In the genomic region with DNA sequence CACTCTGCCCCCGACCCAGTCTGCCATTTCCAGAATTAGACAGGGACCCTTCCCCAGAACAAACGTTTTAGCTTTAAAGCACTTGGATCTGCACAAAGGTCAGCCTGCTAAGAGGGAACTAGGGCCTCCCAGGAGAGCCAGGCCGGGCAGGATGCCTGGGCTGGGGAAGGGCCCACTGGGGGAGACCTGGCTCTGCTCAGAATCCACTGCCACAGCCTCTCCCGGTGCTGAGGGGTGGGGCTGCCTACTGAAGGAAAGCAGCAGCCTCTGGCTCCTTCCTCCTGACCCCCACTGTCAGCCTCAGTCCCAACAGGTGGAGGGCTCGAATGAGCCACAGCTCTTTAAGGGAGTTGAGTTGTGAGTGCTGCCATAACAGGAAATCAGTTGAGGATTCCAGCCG, we compare ENCODE assay signal across 18 cellular contexts. TPM values are rescaled to one million over a fixed set of nuclear protein-coding genes. Genes with fewer than 3 reads are reported as not detected.
DNase-seq lines count a peak whose midpoint lies in the region; ATAC-seq, FAIRE-seq and TF ChIP-seq lines count a peak whose summit lies in the region.
"Had no signal": no experiment of that assay in that cellular context is flagged by ENCODE, and none has a peak within 500 bp of the region (broad histone marks: within the 10 kb centered on the region; RNA-seq: fewer than 3 reads in every experiment).

No MANE protein-coding gene starts in this region.

- H3K27ac ChIP-seq in astrocyte (ENCODE audit: low read depth, low read length), result no peak overlapping the region
- peak overlapping the region; percentile 78 for H3K27ac ChIP-seq in subcutaneous abdominal adipose tissue (ENCODE audit: low read depth, low read length)
- H3K27ac ChIP-seq: coronary artery, epithelial cell of prostate had no signal

- ATAC-seq in GM21447 (IDR thresholded peaks at IDR 0.05; ENCODE audit: unreplicated experiment), result no peak
- ATAC-seq: mucosa of descending colon; stimulated activated naive CD8-positive, alpha-beta T cell treated with anti-CD3 and anti-CD28 coated beads, Interleukin-15, amount 100 ng/mL, for 72 hours had no signal

- no peaks in the 10 kb centered on the region for H3K9me3 Mint-ChIP-seq in astrocyte (ENCODE audit: unreplicated experiment)
- H3K9me3 Mint-ChIP-seq in immature natural killer cell, result no peaks in the 10 kb centered on the region
- H3K9me3 Mint-ChIP-seq in mesothelial cell of epicardium, result no peaks in the 10 kb centered on the region
- H3K9me3 Mint-ChIP-seq: activated CD4-positive, alpha-beta memory T cell treated with anti-CD3 and anti-CD28 coated beads, Interleukin-2, amount 10 ng/mL, durations not matched to agents 7 days and 5 days; activated T-helper 1 cell treated with anti-CD3 and anti-CD28 coated beads, Interleukin-12 subunit alpha, Interleukin-12 subunit beta, Interleukin-2, Interleukin-4 antibody, amounts not matched to agents 30 ng/mL and 10 ng/mL and 1 ng/mL, durations not matched to agents 14 hours and 24 hours and 36 hours; stimulated activated naive CD8-positive, alpha-beta T cell treated with anti-CD3 and anti-CD28 coated beads, Interleukin-15, amount 100 ng/mL, for 72 hours had no signal

- no peaks in the 10 kb centered on the region for H3K79me2 ChIP-seq in astrocyte (ENCODE audit: insufficient read depth, low read length)

- H3K4me1 ChIP-seq in astrocyte (ENCODE audit: insufficient read depth, low read length), result peaks cover 8% of the 10 kb centered on the region
- peaks cover 4 to 69% (median 58%) of the 10 kb centered on the region in 5 donors for H3K4me1 ChIP-seq in subcutaneous abdominal adipose tissue (ENCODE audit: control insufficient read depth in 5 of 5, insufficient read depth in 5 of 5, low read length in 5 of 5)

- H3K27ac Mint-ChIP-seq in astrocyte (ENCODE audit: unreplicated experiment) (no peak overlapping the region), immature natural killer cell (no peak overlapping the region), mesothelial cell of epicardium (no peak overlapping the region)
- H3K27ac Mint-ChIP-seq: activated CD4-positive, alpha-beta memory T cell treated with anti-CD3 and anti-CD28 coated beads, Interleukin-2, amount 10 ng/mL, durations not matched to agents 7 days and 5 days; activated T-helper 1 cell treated with anti-CD3 and anti-CD28 coated beads, Interleukin-12 subunit alpha, Interleukin-12 subunit beta, Interleukin-2, Interleukin-4 antibody, amounts not matched to agents 30 ng/mL and 10 ng/mL and 1 ng/mL, durations not matched to agents 14 hours and 24 hours and 36 hours; CD14-positive monocyte; stimulated activated naive CD8-positive, alpha-beta T cell treated with anti-CD3 and anti-CD28 coated beads, Interleukin-15, amount 100 ng/mL, for 72 hours had no signal

- peak overlapping the region; percentile 64 for H3K4me3 Mint-ChIP-seq in astrocyte (ENCODE audit: unreplicated experiment)
- H3K4me3 Mint-ChIP-seq in immature natural killer cell, result peak overlapping the region in 3 of 5 donors; percentile 31 to 60 (median 41)
- no peak overlapping the region for H3K4me3 Mint-ChIP-seq in mesothelial cell of epicardium
- H3K4me3 Mint-ChIP-seq: activated CD4-positive, alpha-beta memory T cell treated with anti-CD3 and anti-CD28 coated beads, Interleukin-2, amount 10 ng/mL, durations not matched to agents 7 days and 5 days had no signal

- H3K9ac ChIP-seq in astrocyte (ENCODE audit: low read length) (no peak overlapping the region), subcutaneous abdominal adipose tissue (ENCODE audit: low read length in 5 of 5) (peak overlapping the region in 1 of 5 donors; percentile 52)

- no peaks in the 10 kb centered on the region for H4K20me1 ChIP-seq in astrocyte (ENCODE audit: insufficient read depth, low read length)

- H3K27me3 ChIP-seq in astrocyte (ENCODE audit: insufficient read depth, low read length) (peaks cover 45% of the 10 kb centered on the region), subcutaneous abdominal adipose tissue (ENCODE audit: control insufficient read depth in 5 of 5, insufficient read depth in 4 of 5, low read length in 5 of 5) (peaks cover 0 to 27% (median 20%) of the 10 kb centered on the region in 5 donors)

- FAIRE-seq in astrocyte (lab: Jason Lieb, UNC), result no peak
- FAIRE-seq: H54 had no signal

- peaks cover 2% of the 10 kb centered on the region for H3K36me3 Mint-ChIP-seq in astrocyte (ENCODE audit: low read depth, unreplicated experiment)
- H3K36me3 Mint-ChIP-seq in immature natural killer cell, result peaks cover 0 to 4% (median 0%) of the 10 kb centered on the region in 3 donors
- H3K36me3 Mint-ChIP-seq in mesothelial cell of epicardium, result no peaks in the 10 kb centered on the region

- peaks cover 2% of the 10 kb centered on the region for H3K4me1 Mint-ChIP-seq in astrocyte (ENCODE audit: low read depth, unreplicated experiment)
- peaks cover 21 to 26% of the 10 kb centered on the region in 2 donors for H3K4me1 Mint-ChIP-seq in immature natural killer cell
- peaks cover 25% of the 10 kb centered on the region for H3K4me1 Mint-ChIP-seq in mesothelial cell of epicardium

- H3K9me3 ChIP-seq in astrocyte (ENCODE audit: insufficient read depth, low read depth, low read length) (no peaks in the 10 kb centered on the region), subcutaneous abdominal adipose tissue (ENCODE audit: control insufficient read depth in 5 of 5, low read length in 5 of 5) (no peaks in the 10 kb centered on the region)
- H3K9me3 ChIP-seq: mucosa of descending colon had no signal

- no peak overlapping the region for H3K4me2 ChIP-seq in astrocyte (ENCODE audit: low read length)

- no peak overlapping the region for H3K4me3 ChIP-seq in astrocyte (ENCODE audit: insufficient read depth, low read depth, low read length)
- peak overlapping the region in 1 of 5 donors; percentile 33 for H3K4me3 ChIP-seq in subcutaneous abdominal adipose tissue (ENCODE audit: low read depth in 1 of 5, low read length in 5 of 5)
- H3K4me3 ChIP-seq: coronary artery, mucosa of descending colon had no signal

- H3K27me3 Mint-ChIP-seq in astrocyte (ENCODE audit: low read depth, unreplicated experiment), result peaks cover 58% of the 10 kb centered on the region
- H3K27me3 Mint-ChIP-seq in immature natural killer cell (ENCODE audit: low read depth in 3 of 3), result peaks cover 8 to 27% (median 15%) of the 10 kb centered on the region in 3 donors
- peaks cover 68% of the 10 kb centered on the region for H3K27me3 Mint-ChIP-seq in mesothelial cell of epicardium (ENCODE audit: low read depth)

- H3K36me3 ChIP-seq in astrocyte (ENCODE audit: insufficient read depth, low read length) (no peaks in the 10 kb centered on the region), subcutaneous abdominal adipose tissue (ENCODE audit: control insufficient read depth in 5 of 5, insufficient read depth in 5 of 5, low read length in 5 of 5) (peaks cover 0 to 3% (median 0%) of the 10 kb centered on the region in 5 donors)

- TF ChIP-seq CTCF in GM10266 (IDR thresholded peaks at IDR 0.05; ENCODE audit: control insufficient read depth, insufficient read depth, low read depth, missing control alignments) (no peak), astrocyte (IDR thresholded peaks at IDR 0.05; ENCODE audit: insufficient read depth, low read depth, low read length) (no peak), mesothelial cell of epicardium (IDR thresholded peaks at IDR 0.05; ENCODE audit: unreplicated experiment) (no peak)

- DNase-seq in GM10266 (ENCODE audit: extremely low spot score), result peak; percentile 30
- no peak for DNase-seq in astrocyte (ENCODE audit: low read depth)
- no peak for DNase-seq in immature natural killer cell
- no peak for DNase-seq in mesothelial cell of epicardium (ENCODE audit: low spot score in 2 of 2, unreplicated experiment in 2 of 2)
- no peak for DNase-seq in NCI-H526 treated with DMSO at 0.1 percent for 48 hours (lab: John Stamatoyannopoulos, UW)
- DNase-seq: activated CD4-positive, alpha-beta memory T cell treated with anti-CD3 and anti-CD28 coated beads, Interleukin-2, amount 10 ng/mL, durations not matched to agents 7 days and 5 days; DND-41; NCI-H2081 treated with DMSO at 0.1 percent for 48 hours; NCI-H526; stimulated activated naive CD8-positive, alpha-beta T cell treated with anti-CD3 and anti-CD28 coated beads, Interleukin-15, amount 100 ng/mL, for 72 hours had no signal

- no peak overlapping the region for H2AFZ ChIP-seq in astrocyte (ENCODE audit: low read depth, low read length)

RNA-seq across cellular contexts. Expression of gene YBX2, which starts 1.7 kb away (rescaled TPM):
- total RNA-seq in astrocyte (0.24 and 0.86 TPM in 2 replicates), mesothelial cell of epicardium (1.9 to 3.3 TPM (median 2.2 TPM) in 3 replicates)
- polyA plus RNA-seq in immature natural killer cell, result not detected
- polyA plus RNA-seq: CD14-positive monocyte had no signal

RNA-seq across cellular contexts. Expression of gene SLC2A4, which starts 11.2 kb away (rescaled TPM):
- total RNA-seq in astrocyte (0.30 TPM in 1 of 2 replicates, not detected in the other), mesothelial cell of epicardium (1.6 to 1.8 TPM (median 1.6 TPM) in 3 replicates)
- polyA plus RNA-seq in immature natural killer cell, result under 1 TPM in 1 of 3 donors, not detected in 2; 0.26 TPM
- total RNA-seq: activated CD4-positive, alpha-beta memory T cell treated with anti-CD3 and anti-CD28 coated beads, Interleukin-2, amount 10 ng/mL, durations not matched to agents 7 days and 5 days had no signal
- polyA plus RNA-seq: CD14-positive monocyte had no signal

RNA-seq across cellular contexts. Expression of gene EIF5A, which starts 14.7 kb away (rescaled TPM):
- total RNA-seq in astrocyte, result 841 and 915 TPM in 2 replicates
- polyA plus RNA-seq in immature natural killer cell, result 100 to 1,000 TPM; 235 to 814 (median 797) TPM
- 265 to 278 TPM (median 273 TPM) in 3 replicates for total RNA-seq in mesothelial cell of epicardium

RNA-seq across cellular contexts. Expression of gene GPS2, which starts 22.4 kb away (rescaled TPM):
- total RNA-seq in astrocyte (41.7 and 49.8 TPM in 2 replicates), mesothelial cell of epicardium (42.1 to 52.4 TPM (median 46.2 TPM) in 3 replicates)
- polyA plus RNA-seq in immature natural killer cell, result 100 to 1,000 TPM; 100 to 129 (median 123) TPM

RNA-seq across cellular contexts. Expression of gene CLDN7, which starts 30.5 kb away (rescaled TPM):
- total RNA-seq in astrocyte (4.6 and 10.5 TPM in 2 replicates), mesothelial cell of epicardium (79.2 to 86.1 TPM (median 79.9 TPM) in 3 replicates)
- 1 to 10 TPM; 2.5 to 8.7 (median 3.7) TPM for polyA plus RNA-seq in immature natural killer cell
